8 cellular contexts compared by ENCODE assay signal in genomic region chr15:44066211-44066827, GRCh38.
DNase-seq lines count a peak whose midpoint lies in the region; ATAC-seq and TF ChIP-seq lines count a peak whose summit lies in the region.

No MANE protein-coding gene starts in this region.

- DNase-seq in GM19238 (ENCODE audit: insufficient read length, low spot score): peak; percentile 17
- peak; percentile 4 for DNase-seq in NCI-H345 treated with DMSO at 0.1 percent for 48 hours (lab: John Stamatoyannopoulos, UW; ENCODE audit: unreplicated experiment)
- DNase-seq in activated CD4-positive, alpha-beta T cell treated with anti-CD3 and anti-CD28 coated beads for 1 hour: peak; percentile 19
- DNase-seq in colonic mucosa: peak; percentile 72
- peak; percentile 46 for DNase-seq in lung (ENCODE audit: low spot score)
- DNase-seq in stimulated activated CD8-positive, alpha-beta memory T cell treated with anti-CD3 and anti-CD28 coated beads, Interleukin-4, amount 100 ng/mL, for 4 hours (ENCODE audit: low read depth in 2 of 2, low spot score in 1 of 2): peak; percentile 7 to 10

- WGBS in lung, 2 donors: 22 to 25% methylated on average over 8 of the region's 8 CpGs

- H3K4me1 ChIP-seq in ACC112 (ENCODE audit: control insufficient read depth, insufficient read depth, low read length, unreplicated experiment): peaks cover 11% of the 10 kb centered on the region
- no peaks in the 10 kb centered on the region for H3K4me1 ChIP-seq in colonic mucosa
- no peaks in the 10 kb centered on the region for H3K4me1 ChIP-seq in lung (ENCODE audit: control insufficient read depth in 2 of 2, insufficient read depth in 2 of 2, low read length in 2 of 2)

- intact Hi-C loops in colonic mucosa (cut with DNase I): no loop called here

- peak overlapping the region; percentile 81 for H2AFZ ChIP-seq in ACC112 (ENCODE audit: low read length, unreplicated experiment)

- H3K27ac ChIP-seq in ACC112 (ENCODE audit: low read depth, low read length) (no peak overlapping the region), colonic mucosa (no peak overlapping the region), lung (ENCODE audit: low read depth in 1 of 2, low read length in 1 of 2) (no peak overlapping the region)

- H3K36me3 ChIP-seq in ACC112 (ENCODE audit: insufficient read depth, low read length) (no peaks in the 10 kb centered on the region), colonic mucosa (no peaks in the 10 kb centered on the region), lung (ENCODE audit: control insufficient read depth in 2 of 2, insufficient read depth in 2 of 2, low read length in 2 of 2) (no peaks in the 10 kb centered on the region)

- H3K79me2 ChIP-seq in ACC112 (ENCODE audit: control insufficient read depth, insufficient read depth, low read length, unreplicated experiment): no peaks in the 10 kb centered on the region

- peak overlapping the region; percentile 40 for H3K4me3 ChIP-seq in ACC112 (ENCODE audit: low read depth, low read length)
- H3K4me3 ChIP-seq in colonic mucosa: no peak overlapping the region
- H3K4me3 ChIP-seq in lung: no peak overlapping the region

- H3K27me3 ChIP-seq in ACC112 (ENCODE audit: insufficient read depth, low read length): no peaks in the 10 kb centered on the region
- no peaks in the 10 kb centered on the region for H3K27me3 ChIP-seq in colonic mucosa
- no peaks in the 10 kb centered on the region for H3K27me3 ChIP-seq in lung (ENCODE audit: control insufficient read depth, insufficient read depth)

- peak; percentile 27 for ATAC-seq in lung (ENCODE audit: insufficient read depth, low FRiP score)
- ATAC-seq in HG03571 (IDR thresholded peaks at IDR 0.05; ENCODE audit: unreplicated experiment): no peak

- no peaks in the 10 kb centered on the region for H3K9me3 ChIP-seq in colonic mucosa
- H3K9me3 ChIP-seq in lung (ENCODE audit: control insufficient read depth in 2 of 2, insufficient read depth in 1 of 2, low read length in 1 of 2): no peaks in the 10 kb centered on the region

- no peak overlapping the region for H3K9ac ChIP-seq in colonic mucosa (ENCODE audit: low read depth in 2 of 2, low read length in 2 of 2)

- TF ChIP-seq CTCF in colonic mucosa (IDR thresholded peaks at IDR 0.05) (peak; percentile 60), lung (IDR thresholded peaks at IDR 0.05; ENCODE audit: control extremely low read depth, extremely low read depth) (peak; percentile 38)

Comparison
In these comparisons a context has a peak if more than half of its experiments do, and no peak if none do; other contexts are left out.
1. DNase-seq: peak in every context shown above with its lines; median percentile 72 in colonic mucosa; 46 in lung; 19 in activated CD4-positive, alpha-beta T cell treated with anti-CD3 and anti-CD28 coated beads for 1 hour; 17 in GM19238; 8 in stimulated activated CD8-positive, alpha-beta memory T cell treated with anti-CD3 and anti-CD28 coated beads, Interleukin-4, amount 100 ng/mL, for 4 hours; 4 in NCI-H345 treated with DMSO at 0.1 percent for 48 hours.